In the genomic region with DNA sequence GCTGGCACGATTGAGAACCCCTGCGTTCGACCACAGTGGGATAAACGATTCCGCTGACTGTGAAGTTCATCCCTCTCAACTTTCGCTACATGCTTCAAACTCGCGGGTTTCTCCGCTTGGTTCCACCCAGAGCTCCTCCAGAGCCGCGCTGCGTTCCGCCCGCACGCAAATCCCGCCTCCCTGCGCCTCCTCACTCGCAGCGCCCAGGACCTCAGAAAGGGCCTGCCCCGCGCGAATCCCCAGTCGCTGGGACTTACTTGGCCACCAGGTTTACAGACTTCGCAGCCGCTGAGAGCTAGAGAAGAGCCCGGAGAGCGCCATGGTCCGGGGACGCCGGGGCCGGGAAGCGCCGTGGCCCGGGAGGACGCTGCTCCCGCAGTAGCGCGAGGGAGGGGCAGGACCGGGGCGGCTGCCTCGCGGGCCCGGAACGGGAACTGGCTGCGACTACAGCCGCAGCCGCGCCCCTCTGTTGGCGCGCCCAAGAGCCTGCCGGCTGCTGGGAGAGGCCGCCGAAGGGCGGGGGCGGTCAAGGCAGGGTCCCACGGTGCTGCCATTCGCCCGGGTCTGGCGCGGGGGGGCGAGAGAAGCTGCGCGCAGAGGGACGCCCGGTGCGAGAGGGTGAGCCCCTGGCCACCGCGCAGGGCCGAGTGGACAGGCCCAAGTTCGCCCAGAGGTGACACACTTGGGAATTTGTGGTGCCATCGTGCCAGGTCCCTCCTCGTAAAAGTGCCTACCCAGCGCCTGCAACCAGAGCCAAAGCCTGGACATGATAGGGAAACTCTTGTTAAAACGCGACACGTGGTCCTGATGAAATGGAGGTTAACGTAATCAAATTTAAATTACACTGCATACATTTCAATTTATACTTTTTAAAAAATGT, we compare ENCODE assay signal across 8 cellular contexts. TPM values are rescaled to one million over a fixed set of nuclear protein-coding genes. Genes with fewer than 3 reads are reported as not detected.
A peak's percentile ranks its signal among the peaks of the same experiment; 100 is the strongest.
DNase-seq lines count a peak whose midpoint lies in the region; ATAC-seq and TF ChIP-seq lines count a peak whose summit lies in the region.

A gene with protein sequence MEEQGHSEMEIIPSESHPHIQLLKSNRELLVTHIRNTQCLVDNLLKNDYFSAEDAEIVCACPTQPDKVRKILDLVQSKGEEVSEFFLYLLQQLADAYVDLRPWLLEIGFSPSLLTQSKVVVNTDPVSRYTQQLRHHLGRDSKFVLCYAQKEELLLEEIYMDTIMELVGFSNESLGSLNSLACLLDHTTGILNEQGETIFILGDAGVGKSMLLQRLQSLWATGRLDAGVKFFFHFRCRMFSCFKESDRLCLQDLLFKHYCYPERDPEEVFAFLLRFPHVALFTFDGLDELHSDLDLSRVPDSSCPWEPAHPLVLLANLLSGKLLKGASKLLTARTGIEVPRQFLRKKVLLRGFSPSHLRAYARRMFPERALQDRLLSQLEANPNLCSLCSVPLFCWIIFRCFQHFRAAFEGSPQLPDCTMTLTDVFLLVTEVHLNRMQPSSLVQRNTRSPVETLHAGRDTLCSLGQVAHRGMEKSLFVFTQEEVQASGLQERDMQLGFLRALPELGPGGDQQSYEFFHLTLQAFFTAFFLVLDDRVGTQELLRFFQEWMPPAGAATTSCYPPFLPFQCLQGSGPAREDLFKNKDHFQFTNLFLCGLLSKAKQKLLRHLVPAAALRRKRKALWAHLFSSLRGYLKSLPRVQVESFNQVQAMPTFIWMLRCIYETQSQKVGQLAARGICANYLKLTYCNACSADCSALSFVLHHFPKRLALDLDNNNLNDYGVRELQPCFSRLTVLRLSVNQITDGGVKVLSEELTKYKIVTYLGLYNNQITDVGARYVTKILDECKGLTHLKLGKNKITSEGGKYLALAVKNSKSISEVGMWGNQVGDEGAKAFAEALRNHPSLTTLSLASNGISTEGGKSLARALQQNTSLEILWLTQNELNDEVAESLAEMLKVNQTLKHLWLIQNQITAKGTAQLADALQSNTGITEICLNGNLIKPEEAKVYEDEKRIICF (minus strand): TSS at position 436 of the 880 bp plus-strand sequence. CDS start 21,863 bp downstream, outside the sequence.

- H3K27ac ChIP-seq in VCaP (peak within 1 kb of the TSS; percentile 86), breast epithelium (peak within 1 kb of the TSS; percentile 87 to 94), smooth muscle cell (ENCODE audit: low read depth) (peak within 1 kb of the TSS; percentile 90)

- H3F3A ChIP-seq in smooth muscle cell (ENCODE audit: low read depth), result peaks cover 30% of the 10 kb centered on the region

- TF ChIP-seq POLR2A in breast epithelium (IDR thresholded peaks at IDR 0.05), result peak; percentile 38

- WGBS in smooth muscle cell (ENCODE audit: low lambda C conversion rate), result 2% methylated on average over 65 of the region's 77 CpGs

- H4K20me1 ChIP-seq in smooth muscle cell (ENCODE audit: low read depth), result peaks cover 7% of the 10 kb centered on the region

- H3K9me3 ChIP-seq in breast epithelium (no peaks in the 10 kb centered on the region), smooth muscle cell (replicated peaks; ENCODE audit: low read depth) (no peaks in the 10 kb centered on the region)

- DNase-seq in NCI-H2029 (lab: John Stamatoyannopoulos, UW) (peak; percentile 69), NCI-H2029 treated with DMSO at 0.1 percent for 48 hours (lab: John Stamatoyannopoulos, UW) (no peak), NCI-H2081 (lab: John Stamatoyannopoulos, UW) (peak; percentile 64 to 78), breast epithelium (ENCODE audit: low spot score in 2 of 2) (peak; percentile 49 to 66), iPS-NIHi11 (ENCODE audit: low spot score) (peak; percentile 90), smooth muscle cell (lab: John Stamatoyannopoulos, UW; ENCODE audit: unreplicated experiment) (peak; percentile 39)

- peak; percentile 93 for ATAC-seq in HG02885 (IDR thresholded peaks at IDR 0.05; ENCODE audit: poor library complexity, unreplicated experiment)

- no peaks in the 10 kb centered on the region for H3K79me2 ChIP-seq in smooth muscle cell (ENCODE audit: low read depth)

- H3K36me3 ChIP-seq in breast epithelium (no peaks in the 10 kb centered on the region), smooth muscle cell (ENCODE audit: low read depth) (no peaks in the 10 kb centered on the region)

- H3K27me3 ChIP-seq in breast epithelium (no peaks in the 10 kb centered on the region), smooth muscle cell (ENCODE audit: low read depth) (no peaks in the 10 kb centered on the region)

- intact Hi-C loops in breast epithelium (cut with DNase I; ENCODE audit: low total_unique reads), result no loop called here

- no peaks in the 10 kb centered on the region for H3K4me1 ChIP-seq in breast epithelium
- peaks cover 8% of the 10 kb centered on the region for H3K4me1 ChIP-seq in smooth muscle cell (ENCODE audit: low read depth)

- peak within 1 kb of the TSS; percentile 93 for H3K4me2 ChIP-seq in smooth muscle cell

- peak within 1 kb of the TSS; percentile 83 for H3K9ac ChIP-seq in smooth muscle cell (ENCODE audit: low read depth)

- TF ChIP-seq CTCF in VCaP (conservative IDR thresholded peaks at IDR 0.05) (no peak; the same call in 1 of the 2 replicates), breast epithelium (IDR thresholded peaks at IDR 0.05) (peak in 1 of 3 donors; percentile 27), smooth muscle cell (IDR thresholded peaks at IDR 0.05; ENCODE audit: borderline replicate concordance, insufficient read depth, poor library complexity, severe bottlenecking) (no peak)

- peak within 1 kb of the TSS; percentile 94 for H2AFZ ChIP-seq in smooth muscle cell (ENCODE audit: low read depth)

- H3K4me3 ChIP-seq in breast epithelium (peak within 1 kb of the TSS; percentile 62 to 75 (median 73)), smooth muscle cell (peak within 1 kb of the TSS; percentile 94)

RNA-seq across cellular contexts. Expression of the gene that starts here (rescaled TPM):
- total RNA-seq in breast epithelium (10 to 100 TPM; 11.2 to 34.4 (median 21.4) TPM), smooth muscle cell (10.5 and 13.4 TPM in 2 replicates)
- 8.6 and 9.7 TPM in 2 replicates for polyA plus RNA-seq in smooth muscle cell
